In the genomic region with DNA sequence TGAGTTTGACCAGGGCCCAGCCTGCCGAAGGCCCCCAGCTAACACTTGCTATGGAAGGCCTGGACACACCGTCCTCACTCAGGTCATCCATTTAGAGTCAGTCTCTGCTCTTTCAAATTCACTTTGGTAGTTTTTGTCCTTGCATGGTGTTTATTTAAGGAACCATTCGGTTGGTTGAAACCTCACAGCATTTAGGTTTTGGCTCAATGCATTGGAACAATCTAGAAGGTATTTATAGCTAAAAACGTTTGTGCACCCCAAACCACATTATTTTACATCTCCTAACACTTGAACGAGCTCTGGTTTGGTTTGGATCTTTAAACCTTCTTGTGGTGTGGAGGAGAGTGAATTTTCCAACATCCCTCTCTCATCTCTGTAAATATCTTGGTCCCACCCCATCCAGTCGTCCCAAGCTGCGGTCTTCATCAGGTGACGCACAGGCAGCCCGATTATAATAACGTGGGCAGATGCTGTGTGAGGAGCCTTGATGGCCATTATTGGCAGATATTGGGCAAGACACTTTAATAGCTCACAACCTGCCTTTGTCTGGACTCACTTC, we compare ENCODE assay signal across 26 cellular contexts.
"Had no signal": no experiment of that assay in that cellular context is flagged by ENCODE, and none has a peak within 500 bp of the region (broad histone marks: within the 10 kb centered on the region; RNA-seq: fewer than 3 reads in every experiment).

No MANE protein-coding gene starts in this region.

- H3K4me1 ChIP-seq: breast epithelium, lower lobe of right lung, neural progenitor cell, sigmoid colon had no signal

- H3K4me1 Mint-ChIP-seq: neural progenitor cell had no signal

- DNase-seq: activated CD4-positive, alpha-beta T cell treated with anti-CD3 and anti-CD28 coated beads for 1 hour; activated CD8-positive, alpha-beta memory T cell treated with anti-CD3 and anti-CD28 coated beads, Interleukin-2, amount 50 U/mL, for 48 hours; activated naive CD4-positive, alpha-beta T cell treated with Interleukin-2 at 50 U/mL for 16 hours; activated naive CD8-positive, alpha-beta T cell treated with anti-CD3 and anti-CD28 coated beads for 36 hours; activated T-cell treated with anti-CD3 and anti-CD28 coated beads, Interleukin-2, amount 50 U/mL, for 4 hours; glutamatergic neuron; immature natural killer cell; lower lobe of right lung; naive thymus-derived CD8-positive, alpha-beta T cell; retina; sigmoid colon; stimulated activated CD4-positive, alpha-beta T cell treated with anti-CD3 and anti-CD28 coated beads, Interleukin-2, amount 100 ng/mL, for 48 hours; stimulated activated CD8-positive, alpha-beta memory T cell treated with anti-CD3 and anti-CD28 coated beads, Interleukin-4, amount 100 ng/mL, for 48 hours; stimulated activated naive CD4-positive, alpha-beta T cell treated with Interleukin-2 at 50 U/mL for 16 hours; WERI-Rb-1 had no signal

- H3K27ac ChIP-seq: breast epithelium, coronary artery, esophagus muscularis mucosa, hepatocyte, lower lobe of right lung, neural progenitor cell, sigmoid colon, thoracic aorta, WERI-Rb-1 had no signal

- H3K9me3 Mint-ChIP-seq: central memory CD8-positive, alpha-beta T cell had no signal

- ATAC-seq: activated T-cell treated with anti-CD3 and anti-CD28 coated beads, Interleukin-2, amount 50 U/mL, for 4 hours; left lobe of liver; lower lobe of right lung; naive thymus-derived CD8-positive, alpha-beta T cell had no signal

- H3K36me3 ChIP-seq: breast epithelium, esophagus muscularis mucosa, lower lobe of right lung, neural progenitor cell, sigmoid colon, thoracic aorta, WERI-Rb-1 had no signal

- H2AFZ ChIP-seq: hepatocyte, neural progenitor cell had no signal

- H3K27me3 ChIP-seq: breast epithelium, esophagus muscularis mucosa, hepatocyte, neural progenitor cell, sigmoid colon had no signal

- H3K27me3 Mint-ChIP-seq: naive thymus-derived CD8-positive, alpha-beta T cell; progenitor cell of endocrine pancreas had no signal

- H3K4me3 ChIP-seq: breast epithelium, coronary artery, esophagus muscularis mucosa, hepatocyte, lower lobe of right lung, neural progenitor cell, sigmoid colon, smooth muscle cell, thoracic aorta had no signal

- H3K27ac Mint-ChIP-seq: activated naive CD8-positive, alpha-beta T cell treated with anti-CD3 and anti-CD28 coated beads for 36 hours; neural progenitor cell; progenitor cell of endocrine pancreas; type B pancreatic cell had no signal

- H3K79me2 ChIP-seq: hepatocyte had no signal

- H3K9me3 ChIP-seq: breast epithelium, esophagus muscularis mucosa, lower lobe of right lung, sigmoid colon, thoracic aorta had no signal

- H3K9ac ChIP-seq: neural progenitor cell had no signal

- H3K4me2 ChIP-seq: hepatocyte, neural progenitor cell, smooth muscle cell had no signal

- H3K4me3 Mint-ChIP-seq: activated naive CD8-positive, alpha-beta T cell treated with anti-CD3 and anti-CD28 coated beads for 36 hours; activated T-cell treated with anti-CD3 and anti-CD28 coated beads, Interleukin-2, amount 50 U/mL, for 4 hours; central memory CD8-positive, alpha-beta T cell; immature natural killer cell; neural progenitor cell; type B pancreatic cell had no signal

- H3K36me3 Mint-ChIP-seq: naive thymus-derived CD8-positive, alpha-beta T cell; neural progenitor cell had no signal
